In genomic region chr10:103413540-103413939, GRCh38 we compare ENCODE assay signal across 8 cellular contexts. TPM values are rescaled to one million over a fixed set of nuclear protein-coding genes. Genes with fewer than 3 reads are reported as not detected.
"Had no signal": no experiment of that assay in that cellular context is flagged by ENCODE, and none has a peak within 500 bp of the region (broad histone marks: within the 10 kb centered on the region; RNA-seq: fewer than 3 reads in every experiment).

No MANE protein-coding gene starts in this region.

- H3K27ac Mint-ChIP-seq: GM23338, H9, HFFc6, IgD-negative memory B cell had no signal

- H3K27me3 Mint-ChIP-seq: IgD-negative memory B cell had no signal

- H3K4me3 Mint-ChIP-seq: GM23338, H9, HFFc6, IgD-negative memory B cell had no signal

- ATAC-seq: GM23338 had no signal

- H3K9me3 Mint-ChIP-seq: GM23338, H9, HFFc6, IgD-negative memory B cell had no signal

- H3K27ac ChIP-seq: KMS-11 had no signal

- H3K4me3 ChIP-seq: GM23338 had no signal

- DNase-seq: H9, HCEC 1CT, HFFc6, KBM-7 had no signal

- H3K4me1 Mint-ChIP-seq: GM23338, H9 had no signal

RNA-seq across cellular contexts. Expression of gene CALHM2, which starts 38.6 kb away (rescaled TPM):
- total RNA-seq: H9 had no signal

RNA-seq across cellular contexts. Expression of gene CALHM1, which starts 45.2 kb away (rescaled TPM):
- total RNA-seq: GM23338, HFFc6, HT-29 had no signal
